In the genomic region with DNA sequence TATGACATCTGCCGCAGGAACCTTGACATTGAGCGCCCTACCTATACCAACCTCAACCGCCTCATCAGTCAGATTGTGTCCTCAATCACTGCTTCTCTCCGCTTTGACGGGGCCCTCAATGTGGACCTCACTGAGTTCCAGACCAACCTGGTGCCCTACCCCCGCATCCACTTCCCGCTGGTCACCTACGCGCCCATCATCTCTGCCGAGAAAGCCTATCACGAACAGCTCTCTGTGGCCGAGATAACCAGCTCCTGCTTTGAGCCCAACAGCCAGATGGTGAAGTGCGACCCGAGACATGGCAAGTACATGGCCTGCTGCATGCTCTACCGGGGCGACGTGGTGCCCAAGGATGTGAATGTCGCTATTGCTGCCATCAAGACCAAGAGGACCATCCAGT, we compare ENCODE assay signal across 24 cellular contexts.
"Had no signal": no experiment of that assay in that cellular context is flagged by ENCODE, and none has a peak within 500 bp of the region (broad histone marks: within the 10 kb centered on the region; RNA-seq: fewer than 3 reads in every experiment).

No MANE protein-coding gene starts in this region.

- ATAC-seq: HepG2 had no signal

- H3K36me3 ChIP-seq: MG63, SJSA1 had no signal

- DNase-seq: IMR-90, Karpas-422, KG1, MG63, NCI-H1092, NCI-H1105 treated with DMSO at 0.1 percent for 48 hours, NCI-H1417 treated with DMSO at 0.1 percent for 48 hours, NCI-H146, NCI-H1694 treated with DMSO at 0.1 percent for 48 hours, NCI-H1930, NCI-H2081 treated with DMSO at 0.1 percent for 48 hours, NCI-H2171, NCI-H226, NCI-H446, NCI-H510A, NCI-H524 treated with DMSO at 0.1 percent for 48 hours, NCI-H69, NCI-H774, Right ventricle myocardium superior, RPMI8226, SIG-M5 had no signal

- H3K27me3 ChIP-seq: MG63, SJSA1 had no signal

- H3K4me3 ChIP-seq: MG63, SJSA1, SK-N-MC had no signal

- H3K9me3 ChIP-seq: MG63, SJSA1 had no signal

- H3K4me1 ChIP-seq: SJSA1 had no signal

- H3K27ac ChIP-seq: SJSA1, SK-N-MC had no signal
